In genomic region chr1:152697701-152698600, GRCh38 we compare ENCODE assay signal across 1 cellular context.
TF ChIP-seq lines count a peak whose summit lies in the region.

TSS of gene LCE2A (plus strand) at chr1:152698345. CDS start at chr1:152698902, 557 bp downstream.

TF ChIP-seq in IMR-90, 13 proteins besides CTCF, POLR2A, EP300 and RAD21:
- TF ChIP-seq BHLHE40 (IDR thresholded peaks at IDR 0.05; ENCODE audit: low read depth, low read length) (peak; percentile 69; the same call in 1 of the 2 replicates), NFE2L2 (IDR thresholded peaks at IDR 0.05; ENCODE audit: low read depth, low read length) (no peak), SMC3 (IDR thresholded peaks at IDR 0.05; ENCODE audit: low read depth, low read length) (no peak), USF2 (IDR thresholded peaks at IDR 0.05; ENCODE audit: low read depth, low read length) (no peak)
TF ChIP-seq in IMR-90: peak in this region for 1.
